Comparison of ENCODE assay signal across 14 cellular contexts in the genomic region with DNA sequence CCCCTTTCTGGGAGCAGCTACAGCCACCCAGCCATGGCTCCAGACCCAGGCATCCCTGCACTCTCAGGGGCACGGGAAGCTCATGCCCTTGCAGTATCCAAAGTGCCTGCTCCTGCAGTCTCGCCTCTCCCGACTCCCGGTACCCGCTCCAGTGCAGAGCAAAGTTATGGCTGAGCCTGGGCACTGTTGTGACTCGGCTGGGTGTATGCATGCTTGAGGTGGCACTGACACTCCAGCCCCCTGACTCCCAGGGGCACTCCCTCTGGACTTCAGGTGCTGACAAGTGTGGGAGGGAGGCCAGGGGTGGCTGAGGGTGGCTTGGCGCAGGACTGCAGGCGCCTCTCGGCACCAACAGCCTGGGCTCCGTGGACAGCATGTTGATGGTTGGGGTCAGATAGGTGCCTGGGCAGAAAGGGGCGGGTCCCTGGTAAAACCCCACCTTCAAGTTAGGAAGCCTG.
DNase-seq lines count a peak whose midpoint lies in the region; ATAC-seq and TF ChIP-seq lines count a peak whose summit lies in the region.
"Had no signal": no experiment of that assay in that cellular context is flagged by ENCODE, and none has a peak within 500 bp of the region (broad histone marks: within the 10 kb centered on the region; RNA-seq: fewer than 3 reads in every experiment).

No MANE protein-coding gene starts in this region.

- in situ Hi-C loops in transverse colon (cut with MboI; ENCODE audit: low pct_ligation_motif_present in 1 of 4, low pct_unique_long_range_greater_than_20kb in 1 of 4, low sequenced_read_pairs in 3 of 4) = no loop called here

- no peaks in the 10 kb centered on the region for H3K36me3 ChIP-seq in left ventricle myocardium inferior
- no peaks in the 10 kb centered on the region for H3K36me3 ChIP-seq in lower lobe of right lung
- no peaks in the 10 kb centered on the region for H3K36me3 ChIP-seq in spleen
- no peaks in the 10 kb centered on the region for H3K36me3 ChIP-seq in transverse colon
- H3K36me3 ChIP-seq: BE2C, HAP-1 had no signal

- WGBS in right cardiac atrium = 95% methylated on average over 11 of the region's 11 CpGs
- WGBS in spleen, 5 donors = 89 to 98% (median 96%) methylated on average over 6 to 11 of the region's 11 CpGs
- 93% methylated on average over 10 of the region's 11 CpGs; no CpG with 5 or more reads in 1 of the 2 donors for WGBS in transverse colon (ENCODE audit: low coverage in 1 of 2), 2 donors

- H3K9me3 ChIP-seq in right cardiac atrium (ENCODE audit: control insufficient read depth, low read length) (no peaks in the 10 kb centered on the region), left ventricle myocardium inferior (replicated peaks) (no peaks in the 10 kb centered on the region), lower lobe of right lung (no peaks in the 10 kb centered on the region), spleen (peaks cover 0 to 14% (median 6%) of the 10 kb centered on the region in 8 donors), transverse colon (no peaks in the 10 kb centered on the region)
- H3K9me3 ChIP-seq: BE2C, HAP-1 had no signal

- H3K4me1 ChIP-seq in right cardiac atrium (ENCODE audit: control insufficient read depth, insufficient read depth, low read length) = no peaks in the 10 kb centered on the region
- H3K4me1 ChIP-seq in left ventricle myocardium inferior = peaks cover 26% of the 10 kb centered on the region
- H3K4me1 ChIP-seq in lower lobe of right lung = no peaks in the 10 kb centered on the region
- no peaks in the 10 kb centered on the region for H3K4me1 ChIP-seq in spleen
- H3K4me1 ChIP-seq in transverse colon = no peaks in the 10 kb centered on the region
- H3K4me1 ChIP-seq: BE2C, HAP-1 had no signal

- no peaks in the 10 kb centered on the region for H3K27me3 ChIP-seq in right cardiac atrium (ENCODE audit: control insufficient read depth, insufficient read depth)
- H3K27me3 ChIP-seq in left ventricle myocardium inferior (ENCODE audit: low read depth) = no peaks in the 10 kb centered on the region
- H3K27me3 ChIP-seq in lower lobe of right lung (ENCODE audit: low read depth) = no peaks in the 10 kb centered on the region
- no peaks in the 10 kb centered on the region for H3K27me3 ChIP-seq in spleen (replicated peaks in 1 of 7)
- H3K27me3 ChIP-seq in transverse colon = no peaks in the 10 kb centered on the region
- H3K27me3 ChIP-seq: BE2C had no signal

- DNase-seq in right cardiac atrium = peak; percentile 7 to 28 (median 16)
- DNase-seq in left ventricle myocardium inferior = no peak
- peak; percentile 32 for DNase-seq in lower lobe of right lung
- DNase-seq in spleen = peak; percentile 66
- DNase-seq in transverse colon = no peak
- DNase-seq in caudate nucleus (lab: John Stamatoyannopoulos, UW) = no peak
- DNase-seq: BE2C, DMS153, DMS79 treated with DMSO at 0.1 percent for 48 hours, EL had no signal

- TF ChIP-seq CTCF in left ventricle myocardium inferior (IDR thresholded peaks at IDR 0.05; ENCODE audit: borderline replicate concordance) (no peak), lower lobe of right lung (IDR thresholded peaks at IDR 0.05) (no peak), spleen (IDR thresholded peaks at IDR 0.05 in 8 of 11, conservative IDR thresholded peaks at IDR 0.05 in 3 of 11) (no peak), transverse colon (IDR thresholded peaks at IDR 0.05) (no peak)

- peak in 1 of 2 donors; percentile 23 for ATAC-seq in right cardiac atrium
- ATAC-seq in lower lobe of right lung = no peak
- ATAC-seq in HG02759 (IDR thresholded peaks at IDR 0.05; ENCODE audit: unreplicated experiment) = no peak
- ATAC-seq: GM23338 had no signal

- intact Hi-C loops in right cardiac atrium (cut with DNase I) (no loop called here), left ventricle myocardium inferior (cut with micrococcal nuclease) (no loop called here), lower lobe of right lung (cut with DNase I) (no loop called here), spleen (cut with DNase I; ENCODE audit: low total_unique reads) (no loop called here), transverse colon (cut with DNase I; ENCODE audit: low total_unique reads) (no loop called here)

- H3K4me3 ChIP-seq in right cardiac atrium (ENCODE audit: low read length) (no peak overlapping the region), left ventricle myocardium inferior (no peak overlapping the region), lower lobe of right lung (no peak overlapping the region), spleen (no peak overlapping the region), transverse colon (no peak overlapping the region)
- H3K4me3 ChIP-seq: GM23338, HAP-1 had no signal

- no peak for TF ChIP-seq EP300 in transverse colon (IDR thresholded peaks at IDR 0.05; ENCODE audit: low read depth)

- no peak for TF ChIP-seq POLR2A in spleen (IDR thresholded peaks at IDR 0.05)
- no peak for TF ChIP-seq POLR2A in transverse colon (IDR thresholded peaks at IDR 0.05)

- H3K27ac ChIP-seq in right cardiac atrium (ENCODE audit: low read length) (no peak overlapping the region), left ventricle myocardium inferior (replicated peaks) (no peak overlapping the region), lower lobe of right lung (no peak overlapping the region), spleen (no peak overlapping the region), transverse colon (no peak overlapping the region), caudate nucleus (ENCODE audit: low read depth, low read length) (no peak overlapping the region)
- H3K27ac ChIP-seq: C4-2B had no signal

Comparison
In these comparisons a context has a peak if more than half of its experiments do, and no peak if none do; other contexts are left out.
1. DNase-seq: peak in right cardiac atrium (3 of 3), lower lobe of right lung (single experiment) and spleen (single experiment); none in left ventricle myocardium inferior (single experiment), transverse colon (single experiment) and caudate nucleus (0 of 61).